In the genomic region with DNA sequence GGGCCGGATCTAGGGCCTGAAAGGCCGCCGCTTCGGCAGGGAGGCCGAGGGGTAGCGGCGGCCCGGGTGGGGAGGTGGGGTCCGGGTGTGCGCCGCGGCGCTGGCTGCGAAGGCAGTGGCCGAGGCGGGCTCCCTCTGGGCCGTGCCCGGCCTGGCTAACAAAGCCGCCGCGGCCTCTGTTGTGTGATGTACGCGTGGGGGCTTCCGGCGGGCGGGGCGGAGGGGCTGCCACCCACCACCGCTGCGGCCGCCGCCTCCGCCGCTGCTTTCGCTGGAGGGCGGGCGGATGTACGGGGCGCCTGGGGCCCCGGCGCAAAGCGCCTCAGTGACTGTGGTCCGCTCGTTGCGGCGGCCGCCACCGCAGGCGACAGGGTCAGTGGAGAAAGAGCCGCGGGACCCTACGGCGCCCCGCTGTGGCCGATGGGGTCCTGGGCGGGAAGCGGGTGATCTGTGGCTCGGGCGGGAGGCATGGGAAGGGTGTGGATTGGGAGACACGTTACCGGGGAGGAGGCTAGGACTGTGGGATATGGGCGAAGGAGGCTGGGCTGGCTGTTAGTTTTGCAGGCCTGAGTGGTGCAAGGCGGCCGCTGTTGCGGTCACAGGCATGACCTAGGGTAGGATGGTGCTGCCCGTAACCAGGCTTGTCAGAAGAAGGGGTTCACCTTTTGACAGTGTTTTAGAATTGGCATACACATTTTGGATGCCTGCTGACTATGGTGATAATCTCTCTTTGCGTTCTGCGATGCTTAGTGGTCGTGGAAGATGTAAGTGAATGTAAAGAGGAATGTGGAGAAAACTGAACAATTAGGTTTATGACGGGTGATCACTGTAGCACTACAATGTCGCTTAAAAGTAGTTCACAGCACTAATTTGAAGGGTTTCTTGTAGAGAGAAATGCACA, we compare ENCODE assay signal across 8 cellular contexts. TPM values are rescaled to one million over a fixed set of nuclear protein-coding genes. Genes with fewer than 3 reads are reported as not detected.
DNase-seq lines count a peak whose midpoint lies in the region; ATAC-seq, FAIRE-seq and TF ChIP-seq lines count a peak whose summit lies in the region.

No MANE protein-coding gene starts in this region.

- TF ChIP-seq EP300 in A549 (IDR thresholded peaks at IDR 0.05) (no peak), H1 (IDR thresholded peaks at IDR 0.05; ENCODE audit: borderline replicate concordance in 1 of 2, low read depth in 2 of 2, low read length in 2 of 2) (no peak)

- peak overlapping the region; percentile 13 for H3K56ac ChIP-seq in H1 (replicated peaks; ENCODE audit: insufficient read length, low read depth, low read length)

- H3K4me3 ChIP-seq in A549 (peak overlapping the region; percentile 97), H1 (ENCODE audit: extremely low read depth in 1 of 4, insufficient read depth in 2 of 4, low read depth in 3 of 4, low read length in 4 of 4) (peak overlapping the region; percentile 86 to 99 (median 96)), mesodermal cell (ENCODE audit: extremely low read depth, insufficient read depth, low read length, poor library complexity, severe bottlenecking) (peak overlapping the region; percentile 85)

- peaks cover 45% of the 10 kb centered on the region for H3K4me1 ChIP-seq in A549
- H3K4me1 ChIP-seq in H1 (replicated peaks in 1 of 4; ENCODE audit: control insufficient read depth in 3 of 4, insufficient read depth in 4 of 4, low read length in 3 of 4), result peaks cover 2 to 9% (median 5%) of the 10 kb centered on the region in 4 experiments; a peak in 6 of 7 replicates
- H3K4me1 ChIP-seq in mesodermal cell (ENCODE audit: control insufficient read depth, insufficient read depth, low read length, poor library complexity, severe bottlenecking), result peaks cover 18% of the 10 kb centered on the region

- peak overlapping the region; percentile 100 for H4K8ac ChIP-seq in H1 (ENCODE audit: extremely low read depth, insufficient read depth, low read length)

- H3K9ac ChIP-seq in H1 (replicated peaks in 1 of 4; ENCODE audit: extremely low read depth in 1 of 4, low read depth in 3 of 4, low read length in 3 of 4), result peak overlapping the region; percentile 93 to 99 (median 96)

- peaks cover 26 to 42% (median 37%) of the 10 kb centered on the region in 4 experiments for H3K36me3 ChIP-seq in H1 (ENCODE audit: control insufficient read depth in 2 of 4, insufficient read depth in 4 of 4, low read length in 3 of 4)
- H3K36me3 ChIP-seq in mesodermal cell (ENCODE audit: control insufficient read depth, insufficient read depth, low read length), result peaks cover 32% of the 10 kb centered on the region

- peak; percentile 53 to 71 for DNase-seq in A549 (ENCODE audit: low read depth in 1 of 2, low spot score in 1 of 2)
- peak; percentile 34 for DNase-seq in NCI-H226
- peak; percentile 86 for DNase-seq in activated CD8-positive, alpha-beta memory T cell treated with anti-CD3 and anti-CD28 coated beads for 24 hours
- peak in 1 of 2 experiments; percentile 71 for DNase-seq in H1 (ENCODE audit: low read depth in 1 of 2, low spot score in 2 of 2)
- DNase-seq in stimulated activated CD8-positive, alpha-beta memory T cell treated with anti-CD3 and anti-CD28 coated beads, Interleukin-15, amount 100 ng/mL, for 48 hours (ENCODE audit: low read depth in 2 of 2), result peak; percentile 61 to 69

- H3K4me2 ChIP-seq in A549 (peak overlapping the region; percentile 95), H1 (ENCODE audit: insufficient read depth in 1 of 2, low read depth in 2 of 2, low read length in 2 of 2) (peak overlapping the region; percentile 87 to 94)

- peak overlapping the region; percentile 66; the same call in 1 of the 2 replicates for H3K18ac ChIP-seq in H1 (ENCODE audit: extremely low read depth, low read length)

- peak; percentile 72 to 73 for ATAC-seq in A549
- ATAC-seq in GM18499 (IDR thresholded peaks at IDR 0.05; ENCODE audit: insufficient read depth, unreplicated experiment), result peak; percentile 22
- peak; percentile 36 for ATAC-seq in HG02973 (IDR thresholded peaks at IDR 0.05; ENCODE audit: unreplicated experiment)

- H2AK5ac ChIP-seq in H1 (ENCODE audit: low read depth, low read length), result no peak overlapping the region

- TF ChIP-seq RAD21 in A549 (conservative IDR thresholded peaks at IDR 0.05 in 1 of 2, IDR thresholded peaks at IDR 0.05 in 1 of 2) (peak; percentile 60 to 77), H1 (IDR thresholded peaks at IDR 0.05 in 1 of 2, conservative IDR thresholded peaks at IDR 0.05 in 1 of 2; ENCODE audit: low read depth in 2 of 2, low read length in 2 of 2) (peak in 1 of 2 experiments; percentile 26; a peak in 1 of 4 replicates)

- no peak overlapping the region for H3K14ac ChIP-seq in H1 (ENCODE audit: insufficient read length)

- H3K79me2 ChIP-seq in H1 (ENCODE audit: control insufficient read depth in 1 of 2, insufficient read depth in 2 of 2, low read length in 2 of 2), result peaks cover 17 to 44% of the 10 kb centered on the region in 2 experiments

- no peak overlapping the region for H3K4ac ChIP-seq in H1 (replicated peaks; ENCODE audit: insufficient read length, low read depth, low read length)

- TF ChIP-seq CTCF in A549 (IDR thresholded peaks at IDR 0.05), result peak; percentile 61
- peak in 1 of 3 experiments; percentile 13; a peak in 1 of 4 replicates for TF ChIP-seq CTCF in H1 (IDR thresholded peaks at IDR 0.05; ENCODE audit: control extremely low read depth in 1 of 3, insufficient read depth in 1 of 3, low read depth in 1 of 3, low read length in 3 of 3)

- TF ChIP-seq POLR2A in A549 (IDR thresholded peaks at IDR 0.05; ENCODE audit: low read length), result no peak
- no peak for TF ChIP-seq POLR2A in H1 (IDR thresholded peaks at IDR 0.05; ENCODE audit: control extremely low read depth in 1 of 2, low read depth in 2 of 2, low read length in 2 of 2)

- H2BK5ac ChIP-seq in H1 (ENCODE audit: low read depth, low read length), result peak overlapping the region; percentile 37

- no peak overlapping the region for H4K91ac ChIP-seq in H1 (replicated peaks; ENCODE audit: insufficient read length, low read length)

- H4K5ac ChIP-seq in H1 (ENCODE audit: insufficient read length, low read depth, low read length), result peak overlapping the region; percentile 80

- peaks cover 9% of the 10 kb centered on the region for H3K23me2 ChIP-seq in H1 (ENCODE audit: low read depth, low read length)

- H3K79me1 ChIP-seq in H1 (ENCODE audit: low read depth, low read length), result no peaks in the 10 kb centered on the region

- POLR2A ChIA-PET in A549 (lab: Yijun Ruan, JAX) (interaction anchor here (0.8 to 3.0 kb wide), 5 partner anchors 47 to 77 kb away, joined by 3 to 18 read pairs (median 10); partner anchors contain the start of genes CLK1, NIF3L1 and PPIL3), H1 (lab: Charles Lee; ENCODE audit: partially characterized antibody) (interaction anchor here (1.2 to 2.7 kb wide), 3 partner anchors 32 to 77 kb away, joined by 3 to 11 read pairs (median 9); partner anchors contain the start of genes CLK1, NIF3L1 and PPIL3)

- no peak overlapping the region for H2BK20ac ChIP-seq in H1 (ENCODE audit: low read length)

- WGBS in A549 (ENCODE audit: missing lambda C conversion rate), result 4% methylated on average over 27 of the region's 70 CpGs
- WGBS in H1 (ENCODE audit: extremely low coverage in 1 of 2, insufficient coverage in 1 of 2, insufficient read length in 1 of 2, insufficient replicate concordance in 2 of 2, low coverage in 1 of 2, low lambda C conversion rate in 2 of 2, missing lambda C conversion rate in 1 of 2), 2 experiments, result 3% methylated on average over 67 of the region's 70 CpGs; no CpG with 5 or more reads in 1 of the 2 experiments
- WGBS in mesodermal cell (ENCODE audit: insufficient coverage in 2 of 2), 2 experiments, result 2 to 4% methylated on average over 34 to 46 of the region's 70 CpGs

- H2BK12ac ChIP-seq in H1 (ENCODE audit: low read depth, low read length), result no peak overlapping the region

- H2BK120ac ChIP-seq in H1 (replicated peaks; ENCODE audit: low read depth, low read length), result no peak overlapping the region

- no peaks in the 10 kb centered on the region for H3K27me3 ChIP-seq in H1 (replicated peaks in 1 of 4; ENCODE audit: control insufficient read depth in 3 of 4, extremely low read depth in 1 of 4, insufficient read depth in 3 of 4, low read length in 3 of 4)

- CTCF ChIA-PET in A549 (lab: Yijun Ruan, JAX) (interaction anchor here (0.6 to 1.6 kb wide), 6 partner anchors 16 to 87 kb away, joined by 3 to 5 read pairs (median 3); partner anchors contain the start of gene CLK1), H1 (lab: Charles Lee; ENCODE audit: partially characterized antibody) (no interaction called here)

- FAIRE-seq in A549 (lab: Jason Lieb, UNC), result no peak
- FAIRE-seq in H1 (lab: Jason Lieb, UNC), result no peak

- peaks cover 8 to 18% of the 10 kb centered on the region in 2 experiments for H4K20me1 ChIP-seq in H1 (replicated peaks in 1 of 2; ENCODE audit: control insufficient read depth in 1 of 2, insufficient read depth in 2 of 2, low read length in 2 of 2)

- no peak overlapping the region for H2BK15ac ChIP-seq in H1 (ENCODE audit: low read length)

- H3K23ac ChIP-seq in H1 (ENCODE audit: insufficient read length), result no peak overlapping the region

- H3K27ac ChIP-seq in A549, result peak overlapping the region; percentile 96 to 99
- peak overlapping the region; percentile 100 for H3K27ac ChIP-seq in H1 (ENCODE audit: low read depth, low read length)
- H3K27ac ChIP-seq in mesodermal cell (ENCODE audit: low read depth, low read length, severe bottlenecking), result peak overlapping the region; percentile 99

- H3K9me3 ChIP-seq in A549 (no peaks in the 10 kb centered on the region), H1 (ENCODE audit: insufficient read depth in 2 of 2, low read depth in 1 of 2, low read length in 1 of 2) (no peaks in the 10 kb centered on the region), mesodermal cell (ENCODE audit: control insufficient read depth, low read length) (no peaks in the 10 kb centered on the region)

- no peak overlapping the region for H2AFZ ChIP-seq in H1 (ENCODE audit: low read length)

RNA-seq across cellular contexts. Expression of gene BZW1, which starts 0.7 kb away (rescaled TPM):
- 439 and 494 TPM in 2 replicates for polyA plus RNA-seq in A549 (2011; rRNA removed)
- polyA plus RNA-seq in A549 (2012; cell fraction: cytosol; rRNA removed), result 110 and 135 TPM in 2 replicates
- polyA plus RNA-seq in A549 (2012; cell fraction: nucleus; rRNA removed), result 52.0 and 65.2 TPM in 2 replicates
- 401 to 422 TPM (median 419 TPM) in 3 replicates for polyA plus RNA-seq in A549 (2017; fragmentation: RNase III; extraction: RNeasy Plus Mini Kit Qiagen cat#74134 plus additional on column Dnase treatment)
- polyA minus RNA-seq in A549 (2011; rRNA and poly(A)+ RNA removed), result 440 and 450 TPM in 2 replicates
- 335 and 340 TPM in 2 replicates for total RNA-seq in H1 (2021; fragmentation: NEBNext Ultra II Directional; extraction: Animal tissue kit (Norgen Biotek cat#: 25700))
- 78.9 and 152 TPM in 2 replicates for polyA plus RNA-seq in H1 (2011; rRNA removed)
- 82.8 TPM for polyA plus RNA-seq in H1 (2011; cell fraction: cytosol; rRNA removed)
- 73.9 TPM for polyA plus RNA-seq in H1 (2011; cell fraction: nucleus; rRNA removed)
- polyA plus RNA-seq in H1 (2012, experiment 1 of 2), result 201 to 337 TPM (median 252 TPM) in 4 replicates
- polyA plus RNA-seq in H1 (2012, experiment 2 of 2), result 8.4 TPM
- 136 TPM for polyA plus RNA-seq in H1 (2013, experiment 1 of 2)
- 141 TPM for polyA plus RNA-seq in H1 (2013, experiment 2 of 2)
- polyA minus RNA-seq in H1 (2011; rRNA and poly(A)+ RNA removed), result 257 and 434 TPM in 2 replicates
- 197 TPM for polyA minus RNA-seq in H1 (2011; cell fraction: cytosol; rRNA and poly(A)+ RNA removed)
- 146 TPM for polyA minus RNA-seq in H1 (2011; cell fraction: nucleus; rRNA and poly(A)+ RNA removed)
- polyA plus RNA-seq in mesodermal cell (2013, experiment 1 of 2), result 300 TPM
- polyA plus RNA-seq in mesodermal cell (2013, experiment 2 of 2), result 309 TPM

RNA-seq across cellular contexts. Expression of gene CLK1, which starts 52.1 kb away (rescaled TPM):
- polyA plus RNA-seq in A549 (2011; rRNA removed) (85.4 and 88.3 TPM in 2 replicates), A549 (2017; fragmentation: RNase III; extraction: RNeasy Plus Mini Kit Qiagen cat#74134 plus additional on column Dnase treatment) (35.5 to 39.8 TPM (median 36.5 TPM) in 3 replicates), H1 (2011; rRNA removed) (9.7 and 22.3 TPM in 2 replicates)
- polyA plus RNA-seq in A549 (2012; cell fraction: cytosol; rRNA removed), result 14.6 and 15.5 TPM in 2 replicates
- polyA plus RNA-seq in A549 (2012; cell fraction: nucleus; rRNA removed), result 26.7 and 60.2 TPM in 2 replicates
- 30.6 and 39.8 TPM in 2 replicates for polyA minus RNA-seq in A549 (2011; rRNA and poly(A)+ RNA removed)
- total RNA-seq in H1 (2021; fragmentation: NEBNext Ultra II Directional; extraction: Animal tissue kit (Norgen Biotek cat#: 25700)), result 33.9 and 35.2 TPM in 2 replicates
- 19.6 TPM for polyA plus RNA-seq in H1 (2011; cell fraction: cytosol; rRNA removed)
- polyA plus RNA-seq in H1 (2011; cell fraction: nucleus; rRNA removed), result 9.2 TPM
- 15.8 to 34.8 TPM (median 17.2 TPM) in 4 replicates for polyA plus RNA-seq in H1 (2012, experiment 1 of 2)
- 4.8 TPM for polyA plus RNA-seq in H1 (2012, experiment 2 of 2)
- polyA plus RNA-seq in H1 (2013, experiment 1 of 2), result 44.8 TPM
- 37.5 TPM for polyA plus RNA-seq in H1 (2013, experiment 2 of 2)
- 9.1 and 11.8 TPM in 2 replicates for polyA minus RNA-seq in H1 (2011; rRNA and poly(A)+ RNA removed)
- 8.3 TPM for polyA minus RNA-seq in H1 (2011; cell fraction: cytosol; rRNA and poly(A)+ RNA removed)
- 31.8 TPM for polyA minus RNA-seq in H1 (2011; cell fraction: nucleus; rRNA and poly(A)+ RNA removed)
- polyA plus RNA-seq in mesodermal cell (2013, experiment 1 of 2), result 86.6 TPM
- 120 TPM for polyA plus RNA-seq in mesodermal cell (2013, experiment 2 of 2)

Comparison
In these comparisons a context has a peak if more than half of its experiments do, and no peak if none do; other contexts are left out.
1. ATAC-seq: peak in every context shown above with its lines; median percentile 72 in A549; 36 in HG02973; 22 in GM18499.
2. Of the 18 proteins assayed by ChIP-seq in both H1 and A549: peak only in H1: CHD2; only in A549: KDM5A and PHF8; in both: MAX; in neither: 12; mixed calls (peak in some experiments, not most) for 2.